Comparison of ENCODE assay signal across 1 cellular context in genomic region chr10:23505797-23506465, GRCh38.
TF ChIP-seq lines count a peak whose summit lies in the region.

No MANE protein-coding gene starts in this region.

TF ChIP-seq in WTC11, 78 proteins besides CTCF, POLR2A, EP300 and RAD21 (continued from another document):
- TF ChIP-seq IRF1 (CRISPR knock-in tag; IDR thresholded peaks at IDR 0.05) (no peak), FOXP1 (CRISPR knock-in tag; IDR thresholded peaks at IDR 0.05; ENCODE audit: borderline replicate concordance) (no peak), JAZF1 (CRISPR knock-in tag; IDR thresholded peaks at IDR 0.05) (no peak), GRHL2 (CRISPR knock-in tag; IDR thresholded peaks at IDR 0.05; ENCODE audit: insufficient replicate concordance, severe bottlenecking) (no peak), ZNF263 (CRISPR knock-in tag; IDR thresholded peaks at IDR 0.05; ENCODE audit: low read depth) (no peak)
